Comparison of ENCODE assay signal across 1 cellular context in genomic region chr7:131346885-131347592, GRCh38.
TF ChIP-seq lines count a peak whose summit lies in the region.

No MANE protein-coding gene starts in this region.

TF ChIP-seq in GM12878, 131 proteins besides CTCF, POLR2A, EP300 and RAD21 (continued from another document):
- no peak for TF ChIP-seq ZNF687 (IDR thresholded peaks at IDR 0.05)
